1 cellular context compared by ENCODE assay signal in genomic region chr19:49595006-49595818, GRCh38.
TF ChIP-seq lines count a peak whose summit lies in the region.

No MANE protein-coding gene starts in this region.

TF ChIP-seq in HepG2, 621 proteins besides CTCF, POLR2A, EP300 and RAD21:
- TF ChIP-seq RBFOX2 (IDR thresholded peaks at IDR 0.05; ENCODE audit: low read depth, low read length): 0 out of 2 replicates have a peak, but pooled peaks have one; percentile 8
- TF ChIP-seq HOXD1 (CRISPR knock-in tag; IDR thresholded peaks at IDR 0.05): no peak
- TF ChIP-seq TAF1 (CRISPR knock-in tag; IDR thresholded peaks at IDR 0.05): no peak
